ENCODE assay signal across 8 cellular contexts in genomic region chr7:111232249-111233084, GRCh38.
DNase-seq lines count a peak whose midpoint lies in the region; ATAC-seq and TF ChIP-seq lines count a peak whose summit lies in the region.

No MANE protein-coding gene starts in this region.

- CTCF ChIA-PET in A673 (lab: Charles Lee), result no interaction called here

- no TSS peak for BruUV-seq in A673 (replicated peaks; lab: Mats Ljungman, UMichigan)

- H3K4me3 ChIP-seq in A673 (ENCODE audit: low read depth, low read length, poor library complexity, severe bottlenecking), result no peak overlapping the region

- intact Hi-C loops in A673 (cut with micrococcal nuclease; ENCODE audit: unreplicated experiment), result no loop called here
- intact Hi-C loops in head of caudate nucleus (cut with DNase I), result no loop called here

- ATAC-seq in GM19438 (IDR thresholded peaks at IDR 0.05; ENCODE audit: low read depth, unreplicated experiment) (peak; percentile 78), HG03342 (IDR thresholded peaks at IDR 0.05; ENCODE audit: unreplicated experiment) (peak; percentile 89)

- H3K36me3 ChIP-seq in A673 (ENCODE audit: insufficient read depth, low read length, poor library complexity, severe bottlenecking), result no peaks in the 10 kb centered on the region

- no peak overlapping the region for H3K27ac ChIP-seq in A673 (ENCODE audit: low read depth, low read length, poor library complexity, severe bottlenecking)

- H3K27me3 ChIP-seq in A673 (replicated peaks; ENCODE audit: insufficient read depth, low read depth, low read length, poor library complexity), result no peaks in the 10 kb centered on the region

- DNase-seq in A673 (ENCODE audit: low spot score), result peak; percentile 37
- peak; percentile 3 for DNase-seq in amniotic stem cell (lab: John Stamatoyannopoulos, UW)
- no peak for DNase-seq in head of caudate nucleus
- no peak for DNase-seq in activated naive CD4-positive, alpha-beta T cell treated with anti-CD3 and anti-CD28 coated beads, Interleukin-2, amount 50 U/mL, for 16 hours
- DNase-seq in NCI-H187 treated with DMSO at 0.1 percent for 48 hours (lab: John Stamatoyannopoulos, UW), result no peak
- no peak for DNase-seq in effector CD4-positive, alpha-beta T cell

- no peaks in the 10 kb centered on the region for H3K4me1 ChIP-seq in A673 (ENCODE audit: insufficient read depth, low read length, poor library complexity, severe bottlenecking)

- no peak for TF ChIP-seq CTCF in A673 (conservative IDR thresholded peaks at IDR 0.05; ENCODE audit: low read depth, low read length)

- POLR2A ChIA-PET in A673 (lab: Charles Lee; ENCODE audit: low non-redundant PET), result no interaction called here

- no peaks in the 10 kb centered on the region for H3K9me3 ChIP-seq in A673 (ENCODE audit: low read depth, low read length, poor library complexity, severe bottlenecking)

Comparison
In these comparisons a context has a peak if more than half of its experiments do, and no peak if none do; other contexts are left out.
1. DNase-seq: peak in A673 (single experiment) and amniotic stem cell (single experiment); none in head of caudate nucleus (0 of 42), activated naive CD4-positive, alpha-beta T cell treated with anti-CD3 and anti-CD28 coated beads, Interleukin-2, amount 50 U/mL, for 16 hours (single experiment), NCI-H187 treated with DMSO at 0.1 percent for 48 hours (single experiment) and effector CD4-positive, alpha-beta T cell (single experiment).